In the genomic region with DNA sequence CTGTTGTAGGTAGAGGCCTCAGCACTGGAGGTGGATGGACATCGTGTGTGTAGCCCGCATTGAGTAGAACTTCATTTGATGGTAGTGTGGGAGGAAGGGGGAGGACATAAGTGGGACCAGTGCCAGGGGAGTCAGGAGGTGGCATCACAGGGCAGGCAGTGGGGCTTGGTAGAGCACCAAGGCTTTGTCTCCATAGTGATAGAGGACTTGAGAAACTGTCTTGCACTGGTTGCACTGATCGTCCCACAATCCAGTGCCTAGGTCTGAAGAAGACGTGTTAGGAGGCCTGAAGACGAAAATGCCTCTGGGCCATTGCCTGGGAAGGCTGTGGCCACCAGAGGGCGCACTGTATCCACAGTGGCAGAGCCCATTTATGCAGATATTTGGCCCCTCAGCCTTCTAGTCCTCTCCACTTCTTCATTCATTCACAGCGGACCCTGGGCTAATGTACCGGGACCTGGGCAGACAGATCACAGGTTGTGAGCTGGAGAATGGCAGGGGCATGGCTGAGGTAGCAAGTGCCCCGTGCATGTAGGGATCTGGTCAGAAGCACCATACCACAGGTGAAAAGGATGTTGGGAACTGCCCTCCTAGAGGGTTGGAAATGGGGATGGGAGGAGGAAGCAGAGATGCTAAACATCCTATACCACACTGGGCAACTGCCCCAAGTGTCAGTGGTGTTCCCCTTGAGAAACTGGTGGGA, we compare ENCODE assay signal across 8 cellular contexts.
DNase-seq lines count a peak whose midpoint lies in the region; ATAC-seq and TF ChIP-seq lines count a peak whose summit lies in the region.

No MANE protein-coding gene starts in this region.

- ATAC-seq in HG02973 (IDR thresholded peaks at IDR 0.05; ENCODE audit: unreplicated experiment): no peak

- H3K9ac ChIP-seq in OCI-LY3 (ENCODE audit: low read length): no peak overlapping the region

- TF ChIP-seq CTCF in OCI-LY3 (IDR thresholded peaks at IDR 0.05; ENCODE audit: low read depth, low read length): peak; percentile 87

- no peaks in the 10 kb centered on the region for H3K27me3 ChIP-seq in OCI-LY3 (ENCODE audit: low read depth, low read length)

- H3K4me2 ChIP-seq in OCI-LY3 (ENCODE audit: low read length): peak overlapping the region; percentile 29; the same call in 1 of the 2 replicates

- H3K4me1 ChIP-seq in OCI-LY3 (ENCODE audit: low read length): peaks cover 30% of the 10 kb centered on the region

- no peak overlapping the region for H3K4me3 ChIP-seq in OCI-LY3 (ENCODE audit: low read length)

- H3K36me3 ChIP-seq in OCI-LY3 (replicated peaks; ENCODE audit: low read depth, low read length): no peaks in the 10 kb centered on the region

- no peaks in the 10 kb centered on the region for H3K79me2 ChIP-seq in OCI-LY3 (ENCODE audit: low read length)

- no peak overlapping the region for H3K27ac ChIP-seq in OCI-LY3 (ENCODE audit: low read length)
- no peak overlapping the region for H3K27ac ChIP-seq in epithelial cell of prostate

- DNase-seq in ELF-1 (ENCODE audit: low read depth, low spot score) (peak; percentile 95), HUDEP-2 (lab: John Stamatoyannopoulos, UW; ENCODE audit: unreplicated experiment in 76 of 76) (peak in 72 of 76 experiments; percentile 9 to 86 (median 66)), epithelial cell of prostate (ENCODE audit: low read depth, low spot score) (peak; percentile 12), myocyte (ENCODE audit: low read depth) (peak; percentile 85)
- DNase-seq in activated CD8-positive, alpha-beta memory T cell treated with anti-CD3 and anti-CD28 coated beads, Interleukin-2, amount 50 U/mL, for 48 hours: peak; percentile 97
- DNase-seq in stimulated activated CD8-positive, alpha-beta memory T cell treated with anti-CD3 and anti-CD28 coated beads, Interleukin-7, amount 100 ng/mL, for 1 hour (ENCODE audit: low read depth in 2 of 2): peak; percentile 68 to 78

- H2AFZ ChIP-seq in OCI-LY3 (ENCODE audit: low read depth, low read length): no peak overlapping the region

- H3K9me3 ChIP-seq in OCI-LY3 (ENCODE audit: insufficient read depth, low read length): no peaks in the 10 kb centered on the region

- H4K20me1 ChIP-seq in OCI-LY3 (ENCODE audit: insufficient read depth, low read length): no peaks in the 10 kb centered on the region

Comparison
In these comparisons a context has a peak if more than half of its experiments do, and no peak if none do; other contexts are left out.
1. DNase-seq: peak in every context shown above with its lines; median percentile 97 in activated CD8-positive, alpha-beta memory T cell treated with anti-CD3 and anti-CD28 coated beads, Interleukin-2, amount 50 U/mL, for 48 hours; 95 in ELF-1; 85 in myocyte; 73 in stimulated activated CD8-positive, alpha-beta memory T cell treated with anti-CD3 and anti-CD28 coated beads, Interleukin-7, amount 100 ng/mL, for 1 hour; 66 in HUDEP-2; 12 in epithelial cell of prostate.